Comparison of ENCODE assay signal across 8 cellular contexts in genomic region chr6:118933855-118934460, GRCh38. TPM values are rescaled to one million over a fixed set of nuclear protein-coding genes. Genes with fewer than 3 reads are reported as not detected.
A peak's percentile ranks its signal among the peaks of the same experiment; 100 is the strongest.
DNase-seq lines count a peak whose midpoint lies in the region; TF ChIP-seq lines count a peak whose summit lies in the region.

No MANE protein-coding gene starts in this region.

- H3K9me3 Mint-ChIP-seq in H9: peaks cover 16% of the 10 kb centered on the region in 2 experiments
- H3K9me3 Mint-ChIP-seq in immature natural killer cell: no peaks in the 10 kb centered on the region

- H2AK5ac ChIP-seq in H9 (ENCODE audit: insufficient read length, low read length): no peak overlapping the region

- H3K4ac ChIP-seq in H9 (ENCODE audit: low read depth, low read length): no peak overlapping the region

- TF ChIP-seq CTCF in GM12864 (IDR thresholded peaks at IDR 0.05; ENCODE audit: low read depth, low read length, missing control alignments): no peak
- TF ChIP-seq CTCF in H9 (conservative IDR thresholded peaks at IDR 0.05): no peak
- TF ChIP-seq CTCF in WERI-Rb-1 (IDR thresholded peaks at IDR 0.05; ENCODE audit: low read depth, low read length): no peak

- peaks cover 4% of the 10 kb centered on the region for H3K23me2 ChIP-seq in H9 (ENCODE audit: insufficient read length, low read depth, low read length, poor library complexity, severe bottlenecking)

- no peak overlapping the region for H4K91ac ChIP-seq in H9 (ENCODE audit: insufficient read length, low read depth, low read length)

- H3K9me3 ChIP-seq in H9 (ENCODE audit: control insufficient read depth, low read depth, low read length): no peaks in the 10 kb centered on the region
- H3K9me3 ChIP-seq in WERI-Rb-1 (ENCODE audit: severe bottlenecking): no peaks in the 10 kb centered on the region
- no peaks in the 10 kb centered on the region for H3K9me3 ChIP-seq in thymus (ENCODE audit: control insufficient read depth)

- no peaks in the 10 kb centered on the region for H3K79me1 ChIP-seq in H9 (ENCODE audit: insufficient read depth, low read depth, low read length, poor library complexity, severe bottlenecking)

- no peak overlapping the region for H2BK12ac ChIP-seq in H9 (ENCODE audit: insufficient read length, low read depth, low read length)

- no peak overlapping the region for H3K9ac ChIP-seq in H9 (ENCODE audit: extremely low read depth, insufficient read length, low read length)

- no peak overlapping the region for H2BK20ac ChIP-seq in H9 (ENCODE audit: low read depth, low read length, poor library complexity, severe bottlenecking)

- no peak overlapping the region for H3K14ac ChIP-seq in H9 (ENCODE audit: insufficient read depth, low read length)

- H3K27ac ChIP-seq in H9 (ENCODE audit: insufficient read length, low read depth, low read length) (no peak overlapping the region), WERI-Rb-1 (no peak overlapping the region), thymus (ENCODE audit: low read depth) (no peak overlapping the region)

- H2BK5ac ChIP-seq in H9 (ENCODE audit: insufficient read length, low read length): no peak overlapping the region

- H3K4me1 Mint-ChIP-seq in H9 (peaks cover 18 to 19% of the 10 kb centered on the region in 2 experiments), immature natural killer cell (peaks cover 27 to 49% of the 10 kb centered on the region in 2 donors)

- no peaks in the 10 kb centered on the region; the same call in 1 of the 2 replicates for H3K79me2 ChIP-seq in H9 (ENCODE audit: insufficient read depth, low read length)

- H3K27me3 ChIP-seq in H9 (ENCODE audit: insufficient read depth, low read length) (no peaks in the 10 kb centered on the region), WERI-Rb-1 (ENCODE audit: insufficient read depth, low read depth, severe bottlenecking) (no peaks in the 10 kb centered on the region), thymus (ENCODE audit: control insufficient read depth, insufficient read depth) (no peaks in the 10 kb centered on the region)

- H3K56ac ChIP-seq in H9 (ENCODE audit: insufficient read length, low read depth, low read length): no peak overlapping the region

- H3K36me3 ChIP-seq in WERI-Rb-1: peaks cover 25% of the 10 kb centered on the region
- H3K36me3 ChIP-seq in thymus (ENCODE audit: control insufficient read depth, insufficient read depth): peaks cover 6% of the 10 kb centered on the region

- no peak overlapping the region for H4K8ac ChIP-seq in H9 (replicated peaks; ENCODE audit: insufficient read length, low read depth, low read length)

- no peaks in the 10 kb centered on the region for H3K4me1 ChIP-seq in H9 (ENCODE audit: insufficient read depth, low read length)
- H3K4me1 ChIP-seq in thymus (ENCODE audit: control insufficient read depth, insufficient read depth, low read length): peaks cover 5% of the 10 kb centered on the region

- no peak overlapping the region; a peak in 1 of 7 replicates for H3K27ac Mint-ChIP-seq in H9
- peak overlapping the region; percentile 81 to 95 (median 88) for H3K27ac Mint-ChIP-seq in immature natural killer cell

- peak overlapping the region; percentile 79 for H3K4me3 ChIP-seq in GM12864 (ENCODE audit: low read depth, low read length)
- peak overlapping the region; percentile 99 for H3K4me3 ChIP-seq in WERI-Rb-1 (ENCODE audit: low read depth, low read length)
- peak overlapping the region; percentile 77 for H3K4me3 ChIP-seq in thymus (ENCODE audit: low read length)

- no peak overlapping the region for H3K23ac ChIP-seq in H9 (ENCODE audit: insufficient read length, low read depth, low read length)

- H3K27me3 Mint-ChIP-seq in H9 (ENCODE audit: low read depth): no peaks in the 10 kb centered on the region
- H3K27me3 Mint-ChIP-seq in immature natural killer cell (ENCODE audit: low read depth in 3 of 3): peaks cover 2 to 8% (median 3%) of the 10 kb centered on the region in 3 donors

- no peak overlapping the region for H2AFZ ChIP-seq in H9 (ENCODE audit: low read length)

- H3K4me3 Mint-ChIP-seq in H9 (peak overlapping the region; percentile 86 to 95), immature natural killer cell (peak overlapping the region; percentile 91 to 95 (median 93))

- WGBS in H9 (ENCODE audit: extremely low coverage, insufficient read length, low lambda C conversion rate): no CpG with 5 or more reads among the region's 8 CpGs
- 38% methylated on average over 8 of the region's 8 CpGs for WGBS in thymus

- no peak overlapping the region for H4K5ac ChIP-seq in H9 (ENCODE audit: insufficient read length, low read depth, low read length)

- DNase-seq in GM12864 (ENCODE audit: low read depth) (no peak), H9 (no peak), WERI-Rb-1 (no peak), immature natural killer cell (no peak), NCI-H2171 treated with DMSO at 0.1 percent for 48 hours (lab: John Stamatoyannopoulos, UW) (no peak), T-helper 9 cell (no peak), cerebellar cortex (ENCODE audit: low spot score) (no peak)

- peak overlapping the region; percentile 87 for H3K4me2 ChIP-seq in H9 (ENCODE audit: insufficient read depth, insufficient read length, low read length)

- H2BK120ac ChIP-seq in H9 (ENCODE audit: low read depth, low read length, poor library complexity, severe bottlenecking): no peak overlapping the region

- H3K36me3 Mint-ChIP-seq in H9 (ENCODE audit: insufficient read depth in 1 of 3, low read depth in 3 of 3) (peaks cover 32 to 58% (median 34%) of the 10 kb centered on the region in 3 experiments), immature natural killer cell (peaks cover 13 to 19% (median 18%) of the 10 kb centered on the region in 3 donors)

- H4K20me1 ChIP-seq in H9 (ENCODE audit: control insufficient read depth, insufficient read depth, insufficient read length): no peaks in the 10 kb centered on the region

- H3K18ac ChIP-seq in H9 (ENCODE audit: insufficient read length, low read depth, low read length): no peak overlapping the region

- no peak overlapping the region for H3T11ph ChIP-seq in H9 (ENCODE audit: low read length)

- H2BK15ac ChIP-seq in H9 (ENCODE audit: low read depth, low read length): no peak overlapping the region

RNA-seq across cellular contexts. Expression of gene MCM9, which starts 1.0 kb away (rescaled TPM):
- total RNA-seq in H9 (2021): 18.6 and 19.8 TPM in 2 replicates
- polyA plus RNA-seq in immature natural killer cell: 10 to 100 TPM; 15.3 to 23.7 (median 16.8) TPM
- polyA plus RNA-seq in thymus: 7.6 TPM

RNA-seq across cellular contexts. Expression of gene ASF1A, which starts 40.0 kb away (rescaled TPM):
- 34.4 and 36.5 TPM in 2 replicates for total RNA-seq in H9 (2021)
- polyA plus RNA-seq in immature natural killer cell (10 to 100 TPM; 23.8 to 29.2 (median 26.4) TPM), thymus (39.8 TPM)

Comparison
In these comparisons a context has a peak if more than half of its experiments do, and no peak if none do; other contexts are left out.
1. H3K27ac Mint-ChIP-seq: peak in immature natural killer cell (6 of 6); none in H9 (0 of 3).
2. Peak in every context shown above with its lines, with median percentiles within 50 percentile points of each other: H3K4me3 ChIP-seq.